ENCODE assay signal across 29 cellular contexts in the genomic region with DNA sequence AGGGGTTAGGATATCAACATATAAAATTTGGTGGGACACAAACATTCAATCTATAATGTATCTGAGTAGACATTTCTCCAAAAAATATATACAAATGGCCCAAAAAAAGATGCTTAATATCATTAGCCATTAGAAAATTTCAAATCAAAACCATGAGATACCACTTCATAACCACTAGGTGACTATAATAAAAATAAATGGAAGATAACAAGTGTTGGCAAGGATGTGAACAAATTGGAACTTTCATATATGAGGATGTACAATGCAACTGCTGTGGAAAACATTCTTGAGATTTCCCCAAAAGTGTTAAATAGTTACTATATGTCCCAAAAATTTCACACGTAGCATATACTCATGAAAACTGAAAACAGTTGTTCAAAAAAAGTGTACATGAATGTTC. TPM values are rescaled to one million over a fixed set of nuclear protein-coding genes. Genes with fewer than 3 reads are reported as not detected.
DNase-seq lines count a peak whose midpoint lies in the region; ATAC-seq, FAIRE-seq and TF ChIP-seq lines count a peak whose summit lies in the region.
"Had no signal": no experiment of that assay in that cellular context is flagged by ENCODE, and none has a peak within 500 bp of the region (broad histone marks: within the 10 kb centered on the region; RNA-seq: fewer than 3 reads in every experiment).

No MANE protein-coding gene starts in this region.

- H3K27ac Mint-ChIP-seq in type B pancreatic cell, result no peak overlapping the region
- H3K27ac Mint-ChIP-seq: CD4-positive, alpha-beta T cell; CD8-positive, alpha-beta T cell had no signal

- H3K27ac ChIP-seq in HepG2 (ENCODE audit: extremely low read length, insufficient read depth, low read length) (no peak overlapping the region), right lobe of liver (no peak overlapping the region), PC-3 (ENCODE audit: low read length) (no peak overlapping the region)
- H3K27ac ChIP-seq: 22Rv1, BLaER1, C4-2B had no signal

- CTCF ChIA-PET in HepG2 (lab: Yijun Ruan, JAX; ENCODE audit: low intra/inter-chr PET ratio, low total read pairs) (no interaction called here), PC-3 (lab: Charles Lee) (no interaction called here)

- no peaks in the 10 kb centered on the region for H3K9me3 Mint-ChIP-seq in type B pancreatic cell

- peaks cover 36% of the 10 kb centered on the region for H3K27me3 Mint-ChIP-seq in type B pancreatic cell
- H3K27me3 Mint-ChIP-seq: CD4-positive, alpha-beta T cell had no signal

- POLR2A ChIA-PET in HepG2 (lab: Yijun Ruan, JAX) (no interaction called here), PC-3 (lab: Charles Lee; ENCODE audit: unreplicated experiment) (interaction anchor here (0.6 kb wide), 1 partner anchor 132 kb away, joined by 6 read pairs; no protein-coding TSS in a partner anchor)

- H3K4me2 ChIP-seq in HepG2 (ENCODE audit: low read depth, low read length) (no peak overlapping the region), PC-3 (ENCODE audit: low read length) (no peak overlapping the region)
- H3K4me2 ChIP-seq: BLaER1 had no signal

- FAIRE-seq in HepG2 (lab: Jason Lieb, UNC), result no peak
- FAIRE-seq: GM12878, GM12892, GM18507, GM19239 had no signal

- no peak overlapping the region for H2AFZ ChIP-seq in HepG2 (ENCODE audit: low read length)
- no peak overlapping the region for H2AFZ ChIP-seq in PC-3 (ENCODE audit: low read length)

- TF ChIP-seq EP300 in HepG2 (IDR thresholded peaks at IDR 0.05; ENCODE audit: low read depth in 2 of 2, low read length in 2 of 2) (no peak), HepG2 (CRISPR knock-in tag; IDR thresholded peaks at IDR 0.05; ENCODE audit: borderline replicate concordance) (no peak)

- 11% methylated on average over 1 of the region's 1 CpG for WGBS in HepG2 (ENCODE audit: low lambda C conversion rate)
- 54% methylated on average over 1 of the region's 1 CpG for WGBS in right lobe of liver (ENCODE audit: insufficient coverage, low coverage, low lambda C conversion rate, missing lambda C conversion rate)

- H3K9me2 ChIP-seq in PC-3 (replicated peaks; ENCODE audit: low read length), result no peaks in the 10 kb centered on the region

- in situ Hi-C loops in HepG2 (cut with HindIII; ENCODE audit: extremely low pct_ligation_motif_present, low pct_unique_long_range_greater_than_20kb), result no loop called here

- H3K4me3 Mint-ChIP-seq in type B pancreatic cell, result no peak overlapping the region
- H3K4me3 Mint-ChIP-seq: CD4-positive, alpha-beta T cell; CD8-positive, alpha-beta T cell had no signal

- no peaks in the 10 kb centered on the region for H3K9me3 ChIP-seq in HepG2 (ENCODE audit: low read length)
- peaks cover 3 to 11% (median 4%) of the 10 kb centered on the region in 4 donors for H3K9me3 ChIP-seq in right lobe of liver
- H3K9me3 ChIP-seq in PC-3 (ENCODE audit: low read length), result peaks cover 3% of the 10 kb centered on the region; the same call in 1 of the 2 replicates
- H3K9me3 ChIP-seq: BE2C had no signal

- H3K36me3 ChIP-seq in HepG2 (replicated peaks in 1 of 2; ENCODE audit: control insufficient read depth in 1 of 2, insufficient read depth in 2 of 2, low read length in 2 of 2) (no peaks in the 10 kb centered on the region), right lobe of liver (no peaks in the 10 kb centered on the region), PC-3 (ENCODE audit: low read depth, low read length) (no peaks in the 10 kb centered on the region)
- H3K36me3 ChIP-seq: BE2C, BLaER1 had no signal

- DNase-seq in HepG2 (ENCODE audit: low spot score) (no peak), right lobe of liver (no peak), PC-3 (no peak), type B pancreatic cell (ENCODE audit: extremely low spot score, unreplicated experiment) (no peak), NCI-H1048 (lab: John Stamatoyannopoulos, UW) (no peak), C1 segment of cervical spinal cord (lab: John Stamatoyannopoulos, UW) (no peak)
- DNase-seq: ACHN; BE2C; Caco-2; CD4-positive, alpha-beta T cell; CD8-positive, alpha-beta T cell; DMS 273 treated with DMSO at 0.1 percent for 48 hours; DMS153; DMS53; DMS79; DND-41; EL; GDM1 had no signal

- H4K20me1 ChIP-seq in HepG2 (ENCODE audit: insufficient read depth, low read length), result no peaks in the 10 kb centered on the region
- no peaks in the 10 kb centered on the region for H4K20me1 ChIP-seq in PC-3 (ENCODE audit: low read length)
- H4K20me1 ChIP-seq: BLaER1 had no signal

- no peak for TF ChIP-seq RAD21 in HepG2 (CRISPR knock-in tag; IDR thresholded peaks at IDR 0.05)

- H3K27me3 ChIP-seq in HepG2 (ENCODE audit: control insufficient read depth in 1 of 2, insufficient read depth in 2 of 2, low read length in 2 of 2), result no peaks in the 10 kb centered on the region
- H3K27me3 ChIP-seq in right lobe of liver, result no peaks in the 10 kb centered on the region
- H3K27me3 ChIP-seq in PC-3 (ENCODE audit: low read length), result no peaks in the 10 kb centered on the region
- H3K27me3 ChIP-seq: BE2C, BLaER1 had no signal

- no peaks in the 10 kb centered on the region for H3K79me2 ChIP-seq in HepG2 (ENCODE audit: insufficient read depth, low read length)
- no peaks in the 10 kb centered on the region for H3K79me2 ChIP-seq in PC-3 (ENCODE audit: low read length)

- no peak for TF ChIP-seq POLR2A in HepG2 (IDR thresholded peaks at IDR 0.05; ENCODE audit: insufficient read depth in 1 of 2, low read depth in 2 of 2, low read length in 2 of 2)
- TF ChIP-seq POLR2A in right lobe of liver (IDR thresholded peaks at IDR 0.05), result no peak

- ATAC-seq in HepG2, result no peak
- ATAC-seq in right lobe of liver, result no peak
- no peak for ATAC-seq in PC-3
- ATAC-seq: CD8-positive, alpha-beta T cell; GM12878 had no signal

- no peaks in the 10 kb centered on the region for H3K36me3 Mint-ChIP-seq in type B pancreatic cell

- H3K4me3 ChIP-seq in HepG2 (replicated peaks in 1 of 3; ENCODE audit: insufficient read depth in 1 of 3, low read depth in 2 of 3, low read length in 3 of 3), result no peak overlapping the region
- no peak overlapping the region for H3K4me3 ChIP-seq in right lobe of liver
- no peak overlapping the region for H3K4me3 ChIP-seq in PC-3 (ENCODE audit: low read length)
- H3K4me3 ChIP-seq: BLaER1, GM12878 had no signal

- intact Hi-C loops in HepG2 (cut with micrococcal nuclease; ENCODE audit: unreplicated experiment) (no loop called here), right lobe of liver (cut with DNase I) (no loop called here), PC-3 (cut with micrococcal nuclease) (no loop called here)

- H3K9ac ChIP-seq in HepG2 (ENCODE audit: insufficient read depth, low read depth, low read length) (no peak overlapping the region), PC-3 (ENCODE audit: low read length) (no peak overlapping the region)
- H3K9ac ChIP-seq: BLaER1 had no signal

- no peaks in the 10 kb centered on the region for H3F3A ChIP-seq in PC-3 (ENCODE audit: low read length, unreplicated experiment)

- no peaks in the 10 kb centered on the region for H3K4me1 Mint-ChIP-seq in type B pancreatic cell (ENCODE audit: unreplicated experiment)

- no TSS peak for BruUV-seq in HepG2 (replicated peaks; lab: Mats Ljungman, UMichigan)
- no TSS peak for BruUV-seq in PC-3 (replicated peaks; lab: Mats Ljungman, UMichigan)

- H3K4me1 ChIP-seq in HepG2 (ENCODE audit: insufficient read depth, low read length), result no peaks in the 10 kb centered on the region
- no peaks in the 10 kb centered on the region for H3K4me1 ChIP-seq in right lobe of liver
- H3K4me1 ChIP-seq in PC-3 (ENCODE audit: insufficient read depth, low read length), result no peaks in the 10 kb centered on the region
- H3K4me1 ChIP-seq: BE2C, BLaER1, Caco-2 had no signal

- TF ChIP-seq CTCF in HepG2 (CRISPR knock-in tag; IDR thresholded peaks at IDR 0.05) (no peak), right lobe of liver (IDR thresholded peaks at IDR 0.05) (no peak), PC-3 (conservative IDR thresholded peaks at IDR 0.05; ENCODE audit: low read depth, low read length) (0 out of 2 replicates have a peak, but pooled peaks have one; percentile 11), type B pancreatic cell (conservative IDR thresholded peaks at IDR 0.05) (peak; percentile 51)

TF ChIP-seq in HepG2, 621 proteins besides CTCF, POLR2A, EP300 and RAD21:
- no peak for TF ChIP-seq MIXL1 (CRISPR knock-in tag; IDR thresholded peaks at IDR 0.05)
- peak; percentile 52 for TF ChIP-seq ZNF7 (CRISPR knock-in tag; IDR thresholded peaks at IDR 0.05)
- no peak for TF ChIP-seq ZNF274 (CRISPR knock-in tag; IDR thresholded peaks at IDR 0.05)

RNA-seq across cellular contexts. Expression of a gene that starts 36.5 kb away (rescaled TPM):
- total RNA-seq in HepG2 (2016; rRNA removed; fragmentation: Illumina TruSeq; extraction: Trizol), result not detected in 2 replicates
- total RNA-seq in HepG2 (2016; cell fraction: cytosol; rRNA removed; fragmentation: Illumina TruSeq; extraction: Trizol; ENCODE audit: low read depth), result not detected in 2 replicates
- not detected in 2 replicates for total RNA-seq in HepG2 (2016; cell fraction: insoluble cytoplasmic fraction; rRNA removed; fragmentation: Illumina TruSeq; extraction: Trizol)
- total RNA-seq in HepG2 (2016; cell fraction: membrane; rRNA removed; fragmentation: Illumina TruSeq; extraction: Trizol), result not detected in 2 replicates
- not detected in 2 replicates for total RNA-seq in HepG2 (2016; cell fraction: nucleus; rRNA removed; fragmentation: Illumina TruSeq; extraction: Trizol)
- polyA plus RNA-seq in HepG2 (2011; rRNA removed), result not detected in 2 replicates
- not detected in 2 replicates for polyA plus RNA-seq in HepG2 (2011; cell fraction: cytosol; rRNA removed)
- not detected in 2 replicates for polyA plus RNA-seq in HepG2 (2011; cell fraction: nucleus; rRNA removed)
- not detected in 2 replicates for polyA plus RNA-seq in HepG2 (2012)
- not detected in 2 replicates for polyA plus RNA-seq in HepG2 (2016; cell fraction: cytosol; fragmentation: Illumina TruSeq; extraction: Trizol; ENCODE audit: low read depth)
- polyA plus RNA-seq in HepG2 (2016; cell fraction: insoluble cytoplasmic fraction; fragmentation: Illumina TruSeq; extraction: Trizol; ENCODE audit: low read depth), result not detected in 2 replicates
- not detected in 2 replicates for polyA plus RNA-seq in HepG2 (2016; cell fraction: membrane; fragmentation: Illumina TruSeq; extraction: Trizol; ENCODE audit: low read depth)
- polyA plus RNA-seq in HepG2 (2016; cell fraction: nucleus; fragmentation: Illumina TruSeq; extraction: Trizol; ENCODE audit: insufficient read depth, low read depth), result not detected in 2 replicates
- 0.10 TPM in 1 of 2 replicates, not detected in the other for polyA minus RNA-seq in HepG2 (2011; rRNA and poly(A)+ RNA removed; ENCODE audit: low replicate concordance)
- not detected in 2 replicates for polyA minus RNA-seq in HepG2 (2011; cell fraction: cytosol; rRNA and poly(A)+ RNA removed)
- not detected in 2 replicates for polyA minus RNA-seq in HepG2 (2011; cell fraction: nucleus; rRNA and poly(A)+ RNA removed)
- not detected for total RNA-seq in right lobe of liver
- total RNA-seq in PC-3 (2014; rRNA removed), result 16.2 and 18.1 TPM in 2 replicates
- 3.4 and 15.1 TPM in 2 replicates for total RNA-seq in type B pancreatic cell (ENCODE audit: low replicate concordance)
- total RNA-seq: A172, A673, G401 had no signal
- polyA plus RNA-seq: AG04450, GM12878 had no signal

Comparison
In these comparisons a context has a peak if more than half of its experiments do, and no peak if none do; other contexts are left out.
1. CTCF ChIP-seq: peak in PC-3 (single experiment) and type B pancreatic cell (single experiment); none in HepG2 (single experiment) and right lobe of liver (0 of 4).